25 cellular contexts compared by ENCODE assay signal in genomic region chr2:201622306-201622705, GRCh38. TPM values are rescaled to one million over a fixed set of nuclear protein-coding genes. Genes with fewer than 3 reads are reported as not detected.
A peak's percentile ranks its signal among the peaks of the same experiment; 100 is the strongest.
DNase-seq lines count a peak whose midpoint lies in the region; ATAC-seq, FAIRE-seq and TF ChIP-seq lines count a peak whose summit lies in the region.
"Had no signal": no experiment of that assay in that cellular context is flagged by ENCODE, and none has a peak within 500 bp of the region (broad histone marks: within the 10 kb centered on the region; RNA-seq: fewer than 3 reads in every experiment).

No MANE protein-coding gene starts in this region.

- WGBS in smooth muscle cell (ENCODE audit: low lambda C conversion rate): 7% methylated on average over 2 of the region's 2 CpGs

- H3K4me3 ChIP-seq in astrocyte (ENCODE audit: insufficient read depth, low read depth, low read length) (no peak overlapping the region), fibroblast of the aortic adventitia (ENCODE audit: low read depth, low read length) (no peak overlapping the region), smooth muscle cell (no peak overlapping the region)
- no peak overlapping the region for H3K4me3 ChIP-seq in CD8-positive, alpha-beta memory T cell (ENCODE audit: low read length)
- H3K4me3 ChIP-seq: BLaER1, K562, PC-9, SK-N-MC had no signal

- H3K27me3 ChIP-seq in astrocyte (ENCODE audit: insufficient read depth, low read length): no peaks in the 10 kb centered on the region
- H3K27me3 ChIP-seq in smooth muscle cell (ENCODE audit: low read depth): no peaks in the 10 kb centered on the region
- H3K27me3 ChIP-seq in CD8-positive, alpha-beta memory T cell (ENCODE audit: insufficient read depth, low read length, poor library complexity, severe bottlenecking): no peaks in the 10 kb centered on the region
- H3K27me3 ChIP-seq: BLaER1 had no signal

- H4K20me1 ChIP-seq in astrocyte (ENCODE audit: insufficient read depth, low read length): no peaks in the 10 kb centered on the region
- no peaks in the 10 kb centered on the region for H4K20me1 ChIP-seq in smooth muscle cell (ENCODE audit: low read depth)
- H4K20me1 ChIP-seq: BLaER1 had no signal

- H3K4me1 Mint-ChIP-seq in astrocyte (ENCODE audit: low read depth, unreplicated experiment): peaks cover 3% of the 10 kb centered on the region
- H3K4me1 Mint-ChIP-seq in CD8-positive, alpha-beta memory T cell: no peaks in the 10 kb centered on the region

- H3K27ac ChIP-seq in astrocyte (ENCODE audit: low read depth, low read length) (no peak overlapping the region), smooth muscle cell (ENCODE audit: low read depth) (no peak overlapping the region)
- no peak overlapping the region for H3K27ac ChIP-seq in CD8-positive, alpha-beta memory T cell (ENCODE audit: low read depth, low read length)
- H3K27ac ChIP-seq: BLaER1, PC-9, RWPE1, SK-N-MC had no signal

- H3K79me2 ChIP-seq in astrocyte (ENCODE audit: insufficient read depth, low read length) (no peaks in the 10 kb centered on the region), smooth muscle cell (ENCODE audit: low read depth) (no peaks in the 10 kb centered on the region)

- POLR2A ChIA-PET in CD8-positive, alpha-beta memory T cell (lab: Charles Lee): no interaction called here

- CTCF ChIA-PET in CD8-positive, alpha-beta memory T cell (lab: Charles Lee): no interaction called here

- H3K27me3 Mint-ChIP-seq in astrocyte (ENCODE audit: low read depth, unreplicated experiment): no peaks in the 10 kb centered on the region
- no peaks in the 10 kb centered on the region for H3K27me3 Mint-ChIP-seq in CD8-positive, alpha-beta memory T cell
- H3K27me3 Mint-ChIP-seq: CD4-positive, alpha-beta T cell had no signal

- H3K9me3 ChIP-seq in astrocyte (ENCODE audit: insufficient read depth, low read depth, low read length) (no peaks in the 10 kb centered on the region), smooth muscle cell (replicated peaks; ENCODE audit: low read depth) (no peaks in the 10 kb centered on the region)
- H3K9me3 ChIP-seq in CD8-positive, alpha-beta memory T cell (ENCODE audit: low read length): no peaks in the 10 kb centered on the region
- H3K9me3 ChIP-seq: Caco-2 had no signal

- H3K9ac ChIP-seq in astrocyte (ENCODE audit: low read length) (no peak overlapping the region), smooth muscle cell (ENCODE audit: low read depth) (no peak overlapping the region)
- H3K9ac ChIP-seq: BLaER1 had no signal

- TF ChIP-seq CTCF in astrocyte (IDR thresholded peaks at IDR 0.05; ENCODE audit: insufficient read depth, low read depth, low read length) (no peak), fibroblast of the aortic adventitia (IDR thresholded peaks at IDR 0.05; ENCODE audit: insufficient read depth, low read length) (no peak), smooth muscle cell (IDR thresholded peaks at IDR 0.05; ENCODE audit: borderline replicate concordance, insufficient read depth, poor library complexity, severe bottlenecking) (no peak)

- no peak overlapping the region for H3K4me3 Mint-ChIP-seq in astrocyte (ENCODE audit: unreplicated experiment)
- no peak overlapping the region for H3K4me3 Mint-ChIP-seq in CD8-positive, alpha-beta memory T cell
- H3K4me3 Mint-ChIP-seq: CD4-positive, alpha-beta T cell had no signal

- H3K36me3 ChIP-seq in astrocyte (ENCODE audit: insufficient read depth, low read length) (peaks cover 26% of the 10 kb centered on the region), smooth muscle cell (ENCODE audit: low read depth) (no peaks in the 10 kb centered on the region)
- H3K36me3 ChIP-seq in CD8-positive, alpha-beta memory T cell (ENCODE audit: insufficient read depth, low read length): no peaks in the 10 kb centered on the region

- ATAC-seq in GM21717 (IDR thresholded peaks at IDR 0.05; ENCODE audit: unreplicated experiment) (no peak), GM18517 (IDR thresholded peaks at IDR 0.05; ENCODE audit: unreplicated experiment) (no peak)
- ATAC-seq: K562 had no signal

- H3K9me3 Mint-ChIP-seq in astrocyte (ENCODE audit: unreplicated experiment): peaks cover 2% of the 10 kb centered on the region
- H3K9me3 Mint-ChIP-seq in CD8-positive, alpha-beta memory T cell: no peaks in the 10 kb centered on the region
- H3K9me3 Mint-ChIP-seq: CD4-positive, alpha-beta T cell had no signal

- peaks cover 9% of the 10 kb centered on the region for H3F3A ChIP-seq in smooth muscle cell (ENCODE audit: low read depth)

- no peak overlapping the region for H3K27ac Mint-ChIP-seq in astrocyte (ENCODE audit: unreplicated experiment)
- no peak overlapping the region for H3K27ac Mint-ChIP-seq in CD8-positive, alpha-beta memory T cell
- H3K27ac Mint-ChIP-seq: CD4-positive, alpha-beta T cell had no signal

- H3K36me3 Mint-ChIP-seq in astrocyte (ENCODE audit: low read depth, unreplicated experiment): peaks cover 7% of the 10 kb centered on the region
- peaks cover 2 to 7% (median 3%) of the 10 kb centered on the region in 3 donors for H3K36me3 Mint-ChIP-seq in CD8-positive, alpha-beta memory T cell

- H3K4me1 ChIP-seq in astrocyte (ENCODE audit: insufficient read depth, low read length): peaks cover 12% of the 10 kb centered on the region
- H3K4me1 ChIP-seq in smooth muscle cell (ENCODE audit: low read depth): no peaks in the 10 kb centered on the region
- H3K4me1 ChIP-seq in CD8-positive, alpha-beta memory T cell (ENCODE audit: insufficient read depth, low read length): no peaks in the 10 kb centered on the region
- H3K4me1 ChIP-seq: BLaER1, Caco-2 had no signal

- peak; percentile 6 for DNase-seq in M059J (ENCODE audit: low read depth)
- DNase-seq in astrocyte (ENCODE audit: low read depth): peak; percentile 40
- DNase-seq in fibroblast of the aortic adventitia (ENCODE audit: low read depth): peak; percentile 54
- no peak for DNase-seq in smooth muscle cell (lab: John Stamatoyannopoulos, UW; ENCODE audit: unreplicated experiment)
- DNase-seq in CD8-positive, alpha-beta memory T cell: no peak
- DNase-seq: ACHN; Caco-2; CD4-positive, alpha-beta T cell; DMS 273 treated with DMSO at 0.1 percent for 48 hours; DMS79 treated with DMSO at 0.1 percent for 48 hours; NCI-H1092 treated with DMSO at 0.1 percent for 48 hours; NCI-H1436 treated with DMSO at 0.1 percent for 48 hours; NCI-H2029; NCI-H2227 treated with DMSO at 0.1 percent for 48 hours; NCI-H510A treated with DMSO at 0.1 percent for 48 hours; NCI-H748 treated with DMSO at 0.1 percent for 48 hours; PC-9; SHP77 treated with DMSO at 0.1 percent for 48 hours had no signal

- H2AFZ ChIP-seq in astrocyte (ENCODE audit: low read depth, low read length) (no peak overlapping the region), smooth muscle cell (ENCODE audit: low read depth) (no peak overlapping the region)
- H2AFZ ChIP-seq: PC-9 had no signal

- H3K4me2 ChIP-seq in astrocyte (ENCODE audit: low read length): peak overlapping the region; percentile 22
- H3K4me2 ChIP-seq in smooth muscle cell: peak overlapping the region; percentile 34
- H3K4me2 ChIP-seq: BLaER1, PC-9 had no signal

- no peak for FAIRE-seq in astrocyte (lab: Jason Lieb, UNC)
- FAIRE-seq: H1, K562 had no signal

RNA-seq across cellular contexts. Expression of gene TMEM237, which starts 21.0 kb away (rescaled TPM):
- 58.8 and 68.8 TPM in 2 replicates for total RNA-seq in M059J (2014; rRNA removed; shearing (Covaris generic))
- total RNA-seq in astrocyte (35.2 and 37.7 TPM in 2 replicates), fibroblast of the aortic adventitia (ENCODE audit: low replicate concordance) (21.8 and 62.8 TPM in 2 replicates), smooth muscle cell (38.3 and 47.4 TPM in 2 replicates)
- 23.8 and 25.6 TPM in 2 replicates for polyA plus RNA-seq in smooth muscle cell
- total RNA-seq in CD8-positive, alpha-beta memory T cell: 10 to 100 TPM; 18.5 TPM
- 6.7 TPM for polyA plus RNA-seq in CD8-positive, alpha-beta memory T cell

Comparison
In these comparisons a context has a peak if more than half of its experiments do, and no peak if none do; other contexts are left out.
1. DNase-seq: peak in M059J (single experiment), astrocyte (single experiment) and fibroblast of the aortic adventitia (single experiment); none in smooth muscle cell (single experiment) and CD8-positive, alpha-beta memory T cell (0 of 5).